Comparison of ENCODE assay signal across 24 cellular contexts in genomic region chr13:90956036-90956435, GRCh38.
A peak's percentile ranks its signal among the peaks of the same experiment; 100 is the strongest.
DNase-seq lines count a peak whose midpoint lies in the region; FAIRE-seq and TF ChIP-seq lines count a peak whose summit lies in the region.
"Had no signal": no experiment of that assay in that cellular context is flagged by ENCODE, and none has a peak within 500 bp of the region (broad histone marks: within the 10 kb centered on the region; RNA-seq: fewer than 3 reads in every experiment).

No MANE protein-coding gene starts in this region.

- H3K27me3 ChIP-seq in cardiac muscle cell (no peaks in the 10 kb centered on the region), right atrium auricular region (no peaks in the 10 kb centered on the region)

- H3K9me3 Mint-ChIP-seq in mesothelial cell of epicardium: no peaks in the 10 kb centered on the region

- no peaks in the 10 kb centered on the region for H3K27me3 Mint-ChIP-seq in mesothelial cell of epicardium (ENCODE audit: low read depth)

- H3K27ac ChIP-seq in cardiac muscle cell: peak overlapping the region; percentile 44
- H3K27ac ChIP-seq in right atrium auricular region: no peak overlapping the region
- H3K27ac ChIP-seq: C4-2B, GM23248, KMS-11, RWPE1, SK-N-MC had no signal

- H3K4me1 ChIP-seq in cardiac muscle cell (ENCODE audit: low read depth): peaks cover 28% of the 10 kb centered on the region
- no peaks in the 10 kb centered on the region for H3K4me1 ChIP-seq in right atrium auricular region

- H3K36me3 ChIP-seq in cardiac muscle cell: no peaks in the 10 kb centered on the region
- no peaks in the 10 kb centered on the region for H3K36me3 ChIP-seq in right atrium auricular region
- H3K36me3 ChIP-seq: HAP-1 had no signal

- no peak for FAIRE-seq in urothelium cell line (lab: Jason Lieb, UNC)
- FAIRE-seq: A204.1, GM12878, HepG2 had no signal

- peak overlapping the region; percentile 24 for H3K27ac Mint-ChIP-seq in mesothelial cell of epicardium

- H3K4me3 ChIP-seq in cardiac muscle cell (no peak overlapping the region), right atrium auricular region (no peak overlapping the region)
- H3K4me3 ChIP-seq: GM12878, GM23248, HAP-1, SK-N-MC had no signal

- no peaks in the 10 kb centered on the region for H3K36me3 Mint-ChIP-seq in mesothelial cell of epicardium

- TF ChIP-seq CTCF in cardiac muscle cell (IDR thresholded peaks at IDR 0.05; ENCODE audit: low read depth, low read length) (no peak), right atrium auricular region (IDR thresholded peaks at IDR 0.05) (no peak), mesothelial cell of epicardium (IDR thresholded peaks at IDR 0.05; ENCODE audit: unreplicated experiment) (no peak)

- peak; percentile 1 to 48 for DNase-seq in cardiac muscle cell (ENCODE audit: low read depth in 1 of 2, low spot score in 1 of 2)
- DNase-seq in right atrium auricular region (ENCODE audit: low spot score): no peak
- peak; percentile 10 for DNase-seq in amniotic epithelial cell (ENCODE audit: low read depth)
- DNase-seq in mesothelial cell of epicardium (ENCODE audit: low spot score in 2 of 2, unreplicated experiment in 2 of 2): no peak
- no peak for DNase-seq in hippocampal formation (lab: John Stamatoyannopoulos, UW)
- no peak for DNase-seq in SW480 (ENCODE audit: low spot score)
- DNase-seq in urothelium cell line (ENCODE audit: low spot score): no peak
- DNase-seq: DMS79 treated with DMSO at 0.1 percent for 48 hours, GM23248, NCI-H1092 treated with DMSO at 0.1 percent for 48 hours, NCI-H1436 treated with DMSO at 0.1 percent for 48 hours, NCI-H2029, NCI-H2171, NCI-H446, NCI-H526, SHP77 treated with DMSO at 0.1 percent for 48 hours had no signal

- H3K4me1 Mint-ChIP-seq in mesothelial cell of epicardium: peaks cover 12% of the 10 kb centered on the region

- H3K9me3 ChIP-seq in cardiac muscle cell (ENCODE audit: low read depth): no peaks in the 10 kb centered on the region
- no peaks in the 10 kb centered on the region for H3K9me3 ChIP-seq in right atrium auricular region
- H3K9me3 ChIP-seq: HAP-1 had no signal

- H3K4me3 Mint-ChIP-seq in mesothelial cell of epicardium: no peak overlapping the region

Comparison
In these comparisons a context has a peak if more than half of its experiments do, and no peak if none do; other contexts are left out.
1. DNase-seq: peak in cardiac muscle cell (2 of 2) and amniotic epithelial cell (single experiment); none in right atrium auricular region (single experiment), mesothelial cell of epicardium (0 of 2), hippocampal formation (0 of 2), SW480 (single experiment) and urothelium cell line (single experiment).